8 cellular contexts compared by ENCODE assay signal in the genomic region with DNA sequence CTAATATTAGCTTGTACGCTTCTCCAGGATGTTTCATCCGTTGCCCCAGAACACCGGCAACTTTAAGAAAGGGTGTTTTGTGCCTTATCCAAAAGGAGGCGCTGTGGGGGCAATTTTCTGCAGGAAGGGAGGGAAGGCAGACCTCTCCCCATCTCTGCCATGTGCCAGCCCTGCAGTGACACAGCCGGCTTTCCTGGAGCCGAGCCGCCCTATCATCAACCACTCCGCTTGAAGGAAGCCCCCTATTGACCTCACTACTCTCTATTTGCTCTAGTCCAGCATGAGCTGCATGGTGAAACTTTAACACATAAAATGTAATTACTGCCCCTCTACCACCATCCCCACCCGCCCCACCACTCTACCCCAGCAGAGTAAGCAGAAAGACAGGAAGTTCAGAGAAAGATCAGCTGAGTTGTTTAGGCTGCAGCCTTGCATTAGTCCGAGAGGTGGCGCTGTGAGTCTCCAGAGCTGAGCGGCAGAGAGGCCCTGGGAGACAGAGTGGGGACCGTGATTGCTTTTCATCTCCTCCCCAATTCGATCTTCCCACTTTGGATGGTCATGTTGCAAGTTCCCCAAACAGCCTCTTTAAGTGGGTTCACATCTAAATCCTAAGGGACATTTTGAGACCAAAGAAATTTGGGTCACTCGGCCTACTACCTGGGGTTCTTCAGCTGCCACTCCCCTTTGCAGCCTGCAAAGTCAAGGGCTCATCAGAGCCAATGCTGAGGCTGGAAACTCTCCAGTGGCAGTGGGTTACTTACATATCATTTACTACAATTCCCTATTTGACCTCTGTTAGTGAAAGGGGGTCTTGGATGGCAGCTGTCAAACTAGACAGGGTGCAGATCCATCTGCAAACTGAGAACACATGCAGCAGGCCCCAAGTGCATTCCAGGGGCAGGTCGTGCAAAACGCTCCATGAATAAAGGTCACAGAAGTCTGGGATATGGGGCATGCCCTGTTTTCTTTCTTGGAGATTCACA. TPM values are rescaled to one million over a fixed set of nuclear protein-coding genes. Genes with fewer than 3 reads are reported as not detected.
DNase-seq lines count a peak whose midpoint lies in the region; ATAC-seq, FAIRE-seq and TF ChIP-seq lines count a peak whose summit lies in the region.

No MANE protein-coding gene starts in this region.

- H3K4me1 ChIP-seq in right lobe of liver, result peaks cover 0 to 6% (median 0%) of the 10 kb centered on the region in 4 donors

- peak overlapping the region; percentile 39 for H3K4me3 Mint-ChIP-seq in dendritic cell treated with granulocyte-macrophage colony-stimulating factor and Interleukin-4, amounts not matched to agents 40 ng/mL and 50 ng/mL, for 4 days

- peak; percentile 66 for DNase-seq in GM12892 (ENCODE audit: insufficient read length)
- DNase-seq in HFF-Myc (ENCODE audit: extremely low read depth, low read depth), result no peak
- peak; percentile 57 for DNase-seq in NCI-H2029 treated with DMSO at 0.1 percent for 48 hours (lab: John Stamatoyannopoulos, UW)
- DNase-seq in activated CD4-positive, alpha-beta T cell treated with anti-CD3 and anti-CD28 coated beads for 24 hours (ENCODE audit: low read depth in 2 of 2), result peak; percentile 31 to 49
- DNase-seq in right lobe of liver, result no peak
- DNase-seq in stimulated activated CD4-positive, alpha-beta T cell treated with anti-CD3 and anti-CD28 coated beads, TNF-alpha, amount 100 ng/mL, for 48 hours (ENCODE audit: low read depth in 3 of 3), result peak; percentile 33 to 49 (median 39)

- peak; percentile 79 for TF ChIP-seq CTCF in HFF-Myc (IDR thresholded peaks at IDR 0.05; ENCODE audit: low read depth, low read length, missing control alignments)
- TF ChIP-seq CTCF in right lobe of liver (IDR thresholded peaks at IDR 0.05), result peak; percentile 36 to 53 (median 42)

- no peaks in the 10 kb centered on the region for H3K9me3 Mint-ChIP-seq in dendritic cell treated with granulocyte-macrophage colony-stimulating factor and Interleukin-4, amounts not matched to agents 40 ng/mL and 50 ng/mL, for 4 days

- intact Hi-C loops in dendritic cell treated with granulocyte-macrophage colony-stimulating factor and Interleukin-4, amounts not matched to agents 40 ng/mL and 50 ng/mL, for 4 days (cut with micrococcal nuclease), result loop anchor here (1.0 kb wide), 2 partner anchors 79 to 314 kb away; no protein-coding TSS in a partner anchor
- intact Hi-C loops in right lobe of liver (cut with DNase I), result no loop called here

- no peaks in the 10 kb centered on the region for H3K36me3 ChIP-seq in right lobe of liver

- no peaks in the 10 kb centered on the region for H3K36me3 Mint-ChIP-seq in dendritic cell treated with granulocyte-macrophage colony-stimulating factor and Interleukin-4, amounts not matched to agents 40 ng/mL and 50 ng/mL, for 4 days (ENCODE audit: low read depth)

- no peaks in the 10 kb centered on the region for H3K27me3 Mint-ChIP-seq in dendritic cell treated with granulocyte-macrophage colony-stimulating factor and Interleukin-4, amounts not matched to agents 40 ng/mL and 50 ng/mL, for 4 days

- H3K27me3 ChIP-seq in right lobe of liver, result no peaks in the 10 kb centered on the region

- no peak overlapping the region for H3K27ac Mint-ChIP-seq in dendritic cell treated with granulocyte-macrophage colony-stimulating factor and Interleukin-4, amounts not matched to agents 40 ng/mL and 50 ng/mL, for 4 days

- no peaks in the 10 kb centered on the region for H3K9me3 ChIP-seq in right lobe of liver

- peak; percentile 89 for FAIRE-seq in GM12892 (lab: Jason Lieb, UNC)

- WGBS in right lobe of liver (ENCODE audit: insufficient coverage, low coverage, low lambda C conversion rate, missing lambda C conversion rate), result 53% methylated on average over 10 of the region's 17 CpGs

- TF ChIP-seq POLR2A in GM12892 (IDR thresholded peaks at IDR 0.05; ENCODE audit: low read depth, low read length) (no peak), right lobe of liver (IDR thresholded peaks at IDR 0.05) (no peak)

- H3K27ac ChIP-seq in right lobe of liver, result no peak overlapping the region

- ATAC-seq in right lobe of liver, result peak; percentile 30 to 74 (median 60)
- ATAC-seq in GM21360 (IDR thresholded peaks at IDR 0.05; ENCODE audit: unreplicated experiment), result no peak

- H3K4me3 ChIP-seq in HFF-Myc (replicated peaks; ENCODE audit: low read depth, low read length) (no peak overlapping the region), right lobe of liver (no peak overlapping the region)

- H3K4me1 Mint-ChIP-seq in dendritic cell treated with granulocyte-macrophage colony-stimulating factor and Interleukin-4, amounts not matched to agents 40 ng/mL and 50 ng/mL, for 4 days (ENCODE audit: low read depth), result peaks cover 12% of the 10 kb centered on the region

RNA-seq across cellular contexts. Expression of a gene that starts 24.7 kb away (rescaled TPM):
- 17.5 TPM for polyA plus RNA-seq in GM12892 (2012; ENCODE audit: missing spikeins)
- total RNA-seq in right lobe of liver, result 1 to 10 TPM; 1.9 to 5.1 (median 4.3) TPM

Comparison
In these comparisons a context has a peak if more than half of its experiments do, and no peak if none do; other contexts are left out.
1. DNase-seq: peak in GM12892 (single experiment), NCI-H2029 treated with DMSO at 0.1 percent for 48 hours (single experiment), activated CD4-positive, alpha-beta T cell treated with anti-CD3 and anti-CD28 coated beads for 24 hours (2 of 2) and stimulated activated CD4-positive, alpha-beta T cell treated with anti-CD3 and anti-CD28 coated beads, TNF-alpha, amount 100 ng/mL, for 48 hours (3 of 3); none in HFF-Myc (single experiment) and right lobe of liver (0 of 3).